In the genomic region with DNA sequence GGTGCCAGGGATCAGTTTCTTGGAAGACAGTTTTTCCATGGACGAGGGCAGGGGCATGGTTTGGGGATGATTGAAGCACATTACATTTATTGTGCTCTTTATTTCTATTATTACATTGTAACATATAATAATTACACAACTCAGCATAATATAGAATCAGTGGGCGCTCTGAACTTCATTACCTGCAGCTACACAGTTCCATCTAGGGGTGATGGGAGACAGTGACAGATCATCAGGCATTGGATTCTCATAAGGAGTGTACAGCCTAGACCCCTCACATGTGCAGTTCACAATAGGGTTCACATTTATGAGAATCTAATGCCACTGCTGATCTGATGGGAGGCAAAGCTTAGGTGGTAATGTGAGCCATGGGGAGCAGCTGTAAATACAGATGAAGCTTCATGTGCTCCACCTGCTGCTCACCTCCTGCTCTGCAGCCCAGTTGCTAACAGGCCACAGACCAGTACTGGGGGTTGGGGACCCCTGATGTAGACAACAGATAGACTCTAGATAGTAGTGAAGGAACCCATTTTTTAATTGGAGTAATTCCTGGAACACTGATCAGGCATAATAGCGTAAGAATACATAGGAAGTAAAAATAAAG, we compare ENCODE assay signal across 8 cellular contexts. TPM values are rescaled to one million over a fixed set of nuclear protein-coding genes. Genes with fewer than 3 reads are reported as not detected.
A peak's percentile ranks its signal among the peaks of the same experiment; 100 is the strongest.
DNase-seq lines count a peak whose midpoint lies in the region; ATAC-seq and TF ChIP-seq lines count a peak whose summit lies in the region.

No MANE protein-coding gene starts in this region.

- H3K4me3 ChIP-seq in BJ (ENCODE audit: low read depth, low read length) (no peak overlapping the region), MM.1S (ENCODE audit: low read length) (no peak overlapping the region), left ventricle myocardium inferior (no peak overlapping the region)

- no peaks in the 10 kb centered on the region for H3F3A ChIP-seq in MM.1S (ENCODE audit: insufficient read depth, low read length)

- TF ChIP-seq CTCF in BJ (IDR thresholded peaks at IDR 0.05; ENCODE audit: insufficient read depth, low read depth, low read length) (peak; percentile 57), MM.1S (IDR thresholded peaks at IDR 0.05; ENCODE audit: low read length) (peak; percentile 56), foreskin keratinocyte (conservative IDR thresholded peaks at IDR 0.05) (peak; percentile 61), left ventricle myocardium inferior (IDR thresholded peaks at IDR 0.05; ENCODE audit: borderline replicate concordance) (no peak)

- H2AFZ ChIP-seq in MM.1S (ENCODE audit: low read length) = no peak overlapping the region

- peak; percentile 72 for ATAC-seq in GM19395 (IDR thresholded peaks at IDR 0.05; ENCODE audit: unreplicated experiment)
- ATAC-seq in foreskin keratinocyte = peak; percentile 63

- intact Hi-C loops in left ventricle myocardium inferior (cut with micrococcal nuclease) = no loop called here

- no peak overlapping the region for H3K4me2 ChIP-seq in MM.1S (ENCODE audit: low read depth, low read length)

- H3K27ac ChIP-seq in MM.1S (ENCODE audit: low read length) (no peak overlapping the region), foreskin keratinocyte (no peak overlapping the region), left ventricle myocardium inferior (replicated peaks) (no peak overlapping the region)

- CTCF ChIA-PET in BJ (lab: Yijun Ruan, JAX) = interaction anchor here (0.6 to 1.9 kb wide), 11 partner anchors 14 to 559 kb away, joined by 3 to 19 read pairs (median 3); no protein-coding TSS in a partner anchor

- POLR2A ChIA-PET in BJ (lab: Charles Lee) = no interaction called here

- no peaks in the 10 kb centered on the region for H3K79me2 ChIP-seq in MM.1S (ENCODE audit: low read length)

- no peaks in the 10 kb centered on the region for H4K20me1 ChIP-seq in MM.1S (ENCODE audit: insufficient read depth, low read length)

- no peak overlapping the region for H3K9ac ChIP-seq in MM.1S (ENCODE audit: low read length)

- H3K36me3 ChIP-seq in BJ (ENCODE audit: control insufficient read depth, insufficient read depth, low read length) (no peaks in the 10 kb centered on the region), MM.1S (replicated peaks; ENCODE audit: insufficient read depth, low read length) (no peaks in the 10 kb centered on the region), left ventricle myocardium inferior (no peaks in the 10 kb centered on the region)

- no peaks in the 10 kb centered on the region for H3K4me1 ChIP-seq in MM.1S (ENCODE audit: low read length)
- no peaks in the 10 kb centered on the region for H3K4me1 ChIP-seq in foreskin keratinocyte
- no peaks in the 10 kb centered on the region for H3K4me1 ChIP-seq in left ventricle myocardium inferior

- H3K27me3 ChIP-seq in BJ (ENCODE audit: control insufficient read depth, insufficient read depth, low read length) (no peaks in the 10 kb centered on the region), MM.1S (replicated peaks; ENCODE audit: insufficient read depth, low read length) (no peaks in the 10 kb centered on the region), foreskin keratinocyte (peaks cover 8% of the 10 kb centered on the region), left ventricle myocardium inferior (ENCODE audit: low read depth) (no peaks in the 10 kb centered on the region)

- DNase-seq in BJ (ENCODE audit: low read depth) (no peak), MM.1S (no peak), foreskin keratinocyte (peak in 1 of 2 donors; percentile 26), NCI-H2227 treated with DMSO at 0.1 percent for 48 hours (lab: John Stamatoyannopoulos, UW) (no peak), putamen (ENCODE audit: low spot score) (no peak), left ventricle myocardium inferior (no peak), hypothalamus (lab: John Stamatoyannopoulos, UW) (no peak)

- no peaks in the 10 kb centered on the region for H3K9me3 ChIP-seq in MM.1S (replicated peaks; ENCODE audit: insufficient read depth, low read length)
- H3K9me3 ChIP-seq in left ventricle myocardium inferior (replicated peaks) = no peaks in the 10 kb centered on the region

- H3K9me2 ChIP-seq in MM.1S (replicated peaks; ENCODE audit: insufficient read depth, low read length) = no peaks in the 10 kb centered on the region

RNA-seq across cellular contexts. Expression of a gene that starts 41.5 kb away (rescaled TPM):
- not detected in 2 replicates for polyA plus RNA-seq in BJ (2011; rRNA removed)
- polyA minus RNA-seq in BJ (2011; rRNA and poly(A)+ RNA removed) = not detected in 2 replicates
- not detected in 2 replicates for total RNA-seq in foreskin keratinocyte
- not detected in 2 replicates for polyA plus RNA-seq in foreskin keratinocyte
- not detected for total RNA-seq in left ventricle myocardium inferior
